ENCODE assay signal across 32 cellular contexts in the genomic region with DNA sequence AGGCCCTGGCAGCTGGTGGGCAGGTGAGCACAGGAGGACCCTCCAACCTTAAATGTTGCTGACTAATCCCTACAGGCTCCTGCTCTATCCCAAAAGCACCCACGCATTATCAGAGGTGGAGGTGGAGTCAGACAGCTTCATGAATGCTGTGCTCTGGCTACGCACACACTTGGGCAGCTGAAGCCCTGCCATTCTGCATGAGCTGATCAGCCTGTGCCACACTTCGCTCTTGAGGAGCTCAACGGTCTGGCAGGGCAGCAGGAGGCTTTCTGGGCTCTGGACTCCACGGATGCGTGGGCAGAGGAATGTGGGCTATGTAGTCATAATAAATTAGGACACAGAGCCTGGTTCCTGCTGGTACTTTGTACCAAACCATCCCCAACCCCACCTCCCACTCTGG. TPM values are rescaled to one million over a fixed set of nuclear protein-coding genes. Genes with fewer than 3 reads are reported as not detected.
A peak's percentile ranks its signal among the peaks of the same experiment; 100 is the strongest.
DNase-seq lines count a peak whose midpoint lies in the region; ATAC-seq and TF ChIP-seq lines count a peak whose summit lies in the region.
"Had no signal": no experiment of that assay in that cellular context is flagged by ENCODE, and none has a peak within 500 bp of the region (broad histone marks: within the 10 kb centered on the region; RNA-seq: fewer than 3 reads in every experiment).

No MANE protein-coding gene starts in this region.

- H3K4me3 ChIP-seq in spleen = no peak overlapping the region
- H3K4me3 ChIP-seq: colonic mucosa, gastroesophageal sphincter, GM23338, left lung, right atrium auricular region, thoracic aorta, uterus had no signal

- peak overlapping the region; percentile 15 for H3K27ac ChIP-seq in 22Rv1
- H3K27ac ChIP-seq in spleen = no peak overlapping the region
- H3K27ac ChIP-seq: colonic mucosa, gastroesophageal sphincter, left lung, parathyroid adenoma, right atrium auricular region, thoracic aorta, uterus had no signal

- no peak for ATAC-seq in HG03520 (IDR thresholded peaks at IDR 0.05; ENCODE audit: unreplicated experiment)
- ATAC-seq: activated naive CD4-positive, alpha-beta T cell treated with anti-CD3 and anti-CD28 coated beads, Interleukin-2, amount 50 U/mL, for 72 hours; gastroesophageal sphincter; GM23338; left lung; stimulated activated naive CD8-positive, alpha-beta T cell treated with anti-CD3 and anti-CD28 coated beads, Interleukin-15, Interleukin-2, amounts not matched to agents 100 U/mL and 50 U/mL, for 24 hours had no signal

- peaks cover 0 to 20% (median 13%) of the 10 kb centered on the region in 6 donors for H3K4me1 ChIP-seq in spleen
- H3K4me1 ChIP-seq: colonic mucosa, uterus had no signal

- TF ChIP-seq CTCF in 22Rv1 (IDR thresholded peaks at IDR 0.05) (no peak), spleen (IDR thresholded peaks at IDR 0.05 in 8 of 11, conservative IDR thresholded peaks at IDR 0.05 in 3 of 11) (no peak)

- DNase-seq in NCI-H226 (peak; percentile 60), kidney tubule cell (ENCODE audit: low spot score) (peak; percentile 83), COLO829 (ENCODE audit: low spot score) (no peak), spleen (no peak)
- DNase-seq: aorta; CD8-positive, alpha-beta memory T cell; colonic mucosa; DMS 273 treated with DMSO at 0.1 percent for 48 hours; effector CD4-positive, alpha-beta T cell; EL; HFFc6; hippocampal formation; mesendoderm; NCI-H1092; NCI-H1694; NCI-H82; stimulated activated CD4-positive, alpha-beta T cell treated with anti-CD3 and anti-CD28 coated beads, Interleukin-2, amount 100 ng/mL, for 24 hours; stimulated activated naive CD8-positive, alpha-beta T cell treated with anti-CD3 and anti-CD28 coated beads, Interleukin-15, Interleukin-2, amounts not matched to agents 100 U/mL and 50 U/mL, for 24 hours; T-helper 9 cell; uterus had no signal

- 90 to 95% (median 92%) methylated on average over 3 to 6 of the region's 6 CpGs for WGBS in spleen, 5 donors

- peaks cover 0 to 22% (median 0%) of the 10 kb centered on the region in 7 donors for H3K27me3 ChIP-seq in spleen (replicated peaks in 1 of 7)
- H3K27me3 ChIP-seq: colonic mucosa, right atrium auricular region, uterus had no signal

- TF ChIP-seq POLR2A in spleen (IDR thresholded peaks at IDR 0.05) = no peak

- no peaks in the 10 kb centered on the region for H3K9me3 ChIP-seq in spleen
- H3K9me3 ChIP-seq: colonic mucosa, gastroesophageal sphincter, left lung, right atrium auricular region, thoracic aorta, uterus had no signal

- intact Hi-C loops in spleen (cut with DNase I; ENCODE audit: low total_unique reads) = no loop called here

- peaks cover 0 to 70% (median 60%) of the 10 kb centered on the region in 6 donors for H3K36me3 ChIP-seq in spleen
- H3K36me3 ChIP-seq: uterus had no signal

RNA-seq across cellular contexts. Expression of gene MST1, which starts 6.1 kb away (rescaled TPM):
- 10 to 100 TPM; 17.0 to 26.9 (median 21.1) TPM for total RNA-seq in spleen
- polyA plus RNA-seq in spleen = 10 to 100 TPM; 28.0 to 65.8 (median 43.4) TPM

RNA-seq across cellular contexts. Expression of gene RNF123, which starts 6.2 kb away (rescaled TPM):
- total RNA-seq in spleen = 10 to 100 TPM; 34.9 to 57.5 (median 48.1) TPM
- polyA plus RNA-seq in spleen = 10 to 100 TPM; 11.6 to 22.5 (median 18.0) TPM

RNA-seq across cellular contexts. Expression of gene APEH, which starts 9.0 kb away (rescaled TPM):
- total RNA-seq in spleen = 10 to 100 TPM; 63.1 to 89.5 (median 78.7) TPM
- 10 to 100 TPM; 29.6 to 46.0 (median 42.7) TPM for polyA plus RNA-seq in spleen

RNA-seq across cellular contexts. Expression of gene AMIGO3, which starts 36.3 kb away (rescaled TPM):
- total RNA-seq in spleen = 1 to 10 TPM in 2 of 7 donors, under 1 TPM in 1, not detected in 4; 0.23 to 1.6 (median 1.4) TPM
- 1 to 10 TPM in 1 of 3 donors, under 1 TPM in 2; 0.52 to 1.1 (median 0.79) TPM for polyA plus RNA-seq in spleen
- total RNA-seq: activated naive CD4-positive, alpha-beta T cell treated with anti-CD3 and anti-CD28 coated beads, Interleukin-2, amount 50 U/mL, for 72 hours; activated T-helper 2 cell treated with anti-CD3 and anti-CD28 coated beads, Interferon-gamma antibody, Interleukin-2, Interleukin-4, amounts not matched to agents 10 μg/mL and 5 μg/mL and 100 μg/mL, durations not matched to agents 14 hours and 24 hours and 36 hours; aorta; NCI-H460; uterus had no signal
- polyA plus RNA-seq: BJ had no signal

RNA-seq across cellular contexts. Expression of gene GMPPB, which starts 40.6 kb away (rescaled TPM):
- total RNA-seq in spleen = 10 to 100 TPM; 24.0 to 34.3 (median 30.0) TPM
- 10 to 100 TPM; 10.8 to 21.2 (median 11.1) TPM for polyA plus RNA-seq in spleen

Comparison
In these comparisons a context has a peak if more than half of its experiments do, and no peak if none do; other contexts are left out.
1. DNase-seq: peak in NCI-H226 (single experiment) and kidney tubule cell (single experiment); none in COLO829 (single experiment) and spleen (single experiment).